In the genomic region with DNA sequence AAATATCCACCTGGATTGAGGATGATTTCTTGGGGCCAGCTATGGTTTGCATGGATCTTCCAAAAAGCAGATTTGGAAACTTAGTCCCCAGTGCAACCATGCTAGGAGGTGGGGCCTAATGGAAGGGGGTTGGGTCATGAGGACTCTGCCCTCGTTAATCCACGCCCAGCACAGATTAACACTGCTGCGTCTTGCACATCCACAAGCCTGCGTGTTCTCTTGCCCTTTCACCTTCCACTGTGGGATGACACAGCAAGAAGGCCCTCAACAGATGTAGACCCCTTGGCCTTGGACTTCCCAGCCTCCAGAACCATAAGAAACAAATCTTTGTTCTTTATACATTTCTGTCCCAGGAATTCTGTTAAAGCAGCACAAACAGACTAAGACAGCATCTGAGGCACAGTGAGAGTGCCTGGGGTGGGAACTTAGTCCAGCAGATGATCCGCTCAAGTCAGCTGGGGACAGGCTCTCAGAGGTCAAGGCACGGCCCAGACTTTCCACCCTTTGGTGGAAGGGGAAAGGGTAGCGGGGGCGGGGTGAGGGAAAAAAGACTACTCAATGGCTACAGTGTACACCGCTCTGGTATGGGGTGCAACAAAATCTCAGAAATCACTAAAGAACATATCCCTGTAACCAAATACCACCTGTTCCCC, we compare ENCODE assay signal across 1 cellular context.
TF ChIP-seq lines count a peak whose summit lies in the region.

No MANE protein-coding gene starts in this region.

TF ChIP-seq in GM12878, 131 proteins besides CTCF, POLR2A, EP300 and RAD21 (continued from another document):
- TF ChIP-seq KAT2A (conservative IDR thresholded peaks at IDR 0.05; ENCODE audit: control insufficient read depth, low read depth, low read length) (no peak), CBFB (IDR thresholded peaks at IDR 0.05; ENCODE audit: low read depth) (no peak), TBL1XR1 (IDR thresholded peaks at IDR 0.05; ENCODE audit: low read depth, low read length) (no peak), PAX5 (IDR thresholded peaks at IDR 0.05; ENCODE audit: borderline replicate concordance, low read depth, low read length) (no peak), GABPA (IDR thresholded peaks at IDR 0.05; ENCODE audit: low read depth) (no peak), STAT1 (conservative IDR thresholded peaks at IDR 0.05) (no peak)
